ENCODE assay signal across 21 cellular contexts in genomic region chr7:36355490-36355889, GRCh38. TPM values are rescaled to one million over a fixed set of nuclear protein-coding genes. Genes with fewer than 3 reads are reported as not detected.
"Had no signal": no experiment of that assay in that cellular context is flagged by ENCODE, and none has a peak within 500 bp of the region (broad histone marks: within the 10 kb centered on the region; RNA-seq: fewer than 3 reads in every experiment).

No MANE protein-coding gene starts in this region.

- ATAC-seq: gastrocnemius medialis; heart right ventricle; left cardiac atrium; left lung; left ventricle myocardium superior; lower lobe of right lung; mucosa of descending colon; naive thymus-derived CD8-positive, alpha-beta T cell had no signal

- H3K4me3 ChIP-seq: coronary artery, dorsolateral prefrontal cortex, esophagus squamous epithelium, gastrocnemius medialis, heart right ventricle, left lung, lower lobe of right lung, mucosa of descending colon had no signal

- H3K27me3 ChIP-seq: dorsolateral prefrontal cortex, esophagus squamous epithelium, gastrocnemius medialis, heart right ventricle, left lung had no signal

- H3K36me3 ChIP-seq: esophagus squamous epithelium, gastrocnemius medialis, heart right ventricle, left lung, lower lobe of right lung had no signal

- H3K4me1 ChIP-seq: esophagus squamous epithelium, gastrocnemius medialis, left lung, lower lobe of right lung had no signal

- H3K27ac ChIP-seq: coronary artery, esophagus squamous epithelium, gastrocnemius medialis, heart right ventricle, left lung, lower lobe of right lung had no signal

- H3K9me3 ChIP-seq: esophagus squamous epithelium, gastrocnemius medialis, heart right ventricle, left lung, lower lobe of right lung, mucosa of descending colon had no signal

- DNase-seq: dermis blood vessel endothelial cell; dorsolateral prefrontal cortex; effector CD4-positive, alpha-beta T cell; effector memory CD4-positive, alpha-beta T cell; esophagus squamous epithelium; foreskin fibroblast; foreskin melanocyte; gastrocnemius medialis; glutamatergic neuron; head of caudate nucleus; heart right ventricle; hippocampal formation; left cardiac atrium; left lung; left ventricle myocardium superior; lower lobe of right lung; mesenchymal stem cell; mucosa of descending colon; naive B cell; naive thymus-derived CD8-positive, alpha-beta T cell had no signal

RNA-seq across cellular contexts. Expression of gene ANLN, which starts 34.2 kb away (rescaled TPM):
- polyA plus RNA-seq: naive thymus-derived CD8-positive, alpha-beta T cell had no signal
